Comparison of ENCODE assay signal across 1 cellular context in the genomic region with DNA sequence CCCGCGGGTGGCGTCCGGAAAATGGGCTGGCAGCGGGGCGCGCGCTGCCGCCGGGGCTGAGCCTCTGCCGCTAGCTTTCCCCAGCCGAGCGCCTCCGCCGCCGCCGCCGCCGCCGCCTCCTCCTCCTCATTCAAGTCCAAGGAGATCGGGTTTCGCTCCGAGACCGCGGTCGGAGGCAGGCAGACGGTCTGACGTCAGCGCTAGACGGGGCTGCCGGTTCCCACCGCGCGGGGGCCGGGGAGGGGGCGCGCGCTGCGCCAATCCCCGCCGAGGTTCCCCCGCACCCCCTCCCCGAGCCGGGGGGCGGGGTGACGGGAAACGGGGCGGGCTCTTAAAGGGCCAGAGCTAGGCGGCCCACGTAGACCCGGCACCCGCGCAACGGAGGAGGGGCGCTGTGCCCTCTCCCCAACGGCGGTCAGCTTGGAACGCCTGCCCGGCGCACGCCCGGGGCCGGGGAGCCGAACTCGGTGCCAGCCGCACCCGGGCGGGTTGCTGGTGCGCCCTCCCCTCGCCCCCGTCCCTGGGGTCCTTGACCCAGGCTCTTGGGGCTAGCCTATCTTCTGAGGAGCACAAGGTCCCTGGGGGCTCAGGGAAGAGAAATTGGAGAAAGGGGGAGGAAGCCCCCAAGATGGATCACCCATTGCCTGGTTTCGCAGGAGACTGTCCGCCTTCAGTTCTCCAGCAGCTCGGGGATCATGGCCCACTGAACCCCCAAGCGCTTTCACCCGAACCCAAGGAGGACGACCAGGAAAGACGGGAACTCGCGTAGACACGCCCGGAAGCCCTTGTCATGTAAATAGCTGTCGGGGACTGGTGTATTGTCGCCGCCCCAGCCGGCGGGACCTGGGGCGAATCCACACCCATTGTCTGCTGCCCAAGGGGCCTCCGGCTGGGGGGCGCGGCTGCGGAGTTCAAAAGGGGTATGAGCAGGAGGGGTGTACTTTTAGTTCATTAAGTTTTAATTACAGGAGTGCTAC.
TF ChIP-seq lines count a peak whose summit lies in the region.

A gene with protein sequence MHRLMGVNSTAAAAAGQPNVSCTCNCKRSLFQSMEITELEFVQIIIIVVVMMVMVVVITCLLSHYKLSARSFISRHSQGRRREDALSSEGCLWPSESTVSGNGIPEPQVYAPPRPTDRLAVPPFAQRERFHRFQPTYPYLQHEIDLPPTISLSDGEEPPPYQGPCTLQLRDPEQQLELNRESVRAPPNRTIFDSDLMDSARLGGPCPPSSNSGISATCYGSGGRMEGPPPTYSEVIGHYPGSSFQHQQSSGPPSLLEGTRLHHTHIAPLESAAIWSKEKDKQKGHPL (minus strand): TSS at position 193 of the 977 bp plus-strand sequence. CDS start 433 bp downstream, outside the sequence.

TF ChIP-seq in WTC11, 78 proteins besides CTCF, POLR2A, EP300 and RAD21 (continued from another document and continues in another):
- TF ChIP-seq, protein P1, sequence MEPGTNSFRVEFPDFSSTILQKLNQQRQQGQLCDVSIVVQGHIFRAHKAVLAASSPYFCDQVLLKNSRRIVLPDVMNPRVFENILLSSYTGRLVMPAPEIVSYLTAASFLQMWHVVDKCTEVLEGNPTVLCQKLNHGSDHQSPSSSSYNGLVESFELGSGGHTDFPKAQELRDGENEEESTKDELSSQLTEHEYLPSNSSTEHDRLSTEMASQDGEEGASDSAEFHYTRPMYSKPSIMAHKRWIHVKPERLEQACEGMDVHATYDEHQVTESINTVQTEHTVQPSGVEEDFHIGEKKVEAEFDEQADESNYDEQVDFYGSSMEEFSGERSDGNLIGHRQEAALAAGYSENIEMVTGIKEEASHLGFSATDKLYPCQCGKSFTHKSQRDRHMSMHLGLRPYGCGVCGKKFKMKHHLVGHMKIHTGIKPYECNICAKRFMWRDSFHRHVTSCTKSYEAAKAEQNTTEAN (CRISPR knock-in tag; IDR thresholded peaks at IDR 0.05) = no peak
- TF ChIP-seq CREB1 (CRISPR knock-in tag; IDR thresholded peaks at IDR 0.05) (no peak; the same call in 1 of the 2 replicates), NFATC4 (CRISPR knock-in tag; IDR thresholded peaks at IDR 0.05) (no peak), GTF2I (CRISPR knock-in tag; conservative IDR thresholded peaks at IDR 0.05) (no peak), ZNF396 (CRISPR knock-in tag; IDR thresholded peaks at IDR 0.05; ENCODE audit: borderline replicate concordance) (no peak), RORB (CRISPR knock-in tag; IDR thresholded peaks at IDR 0.05) (no peak), CREM (CRISPR knock-in tag; IDR thresholded peaks at IDR 0.05) (peak; percentile 81; the same call in 1 of the 2 replicates), ETV6 (CRISPR knock-in tag; IDR thresholded peaks at IDR 0.05) (no peak), SMAD3 (CRISPR knock-in tag; IDR thresholded peaks at IDR 0.05; ENCODE audit: borderline replicate concordance) (no peak), TP53 (CRISPR knock-in tag; IDR thresholded peaks at IDR 0.05) (peak; percentile 72), NR2C2 (CRISPR knock-in tag; IDR thresholded peaks at IDR 0.05) (no peak), OVOL2 (CRISPR knock-in tag; IDR thresholded peaks at IDR 0.05; ENCODE audit: borderline replicate concordance) (no peak), GRHL2 (CRISPR knock-in tag; IDR thresholded peaks at IDR 0.05; ENCODE audit: insufficient replicate concordance, severe bottlenecking) (no peak)
- TF ChIP-seq, protein P2, sequence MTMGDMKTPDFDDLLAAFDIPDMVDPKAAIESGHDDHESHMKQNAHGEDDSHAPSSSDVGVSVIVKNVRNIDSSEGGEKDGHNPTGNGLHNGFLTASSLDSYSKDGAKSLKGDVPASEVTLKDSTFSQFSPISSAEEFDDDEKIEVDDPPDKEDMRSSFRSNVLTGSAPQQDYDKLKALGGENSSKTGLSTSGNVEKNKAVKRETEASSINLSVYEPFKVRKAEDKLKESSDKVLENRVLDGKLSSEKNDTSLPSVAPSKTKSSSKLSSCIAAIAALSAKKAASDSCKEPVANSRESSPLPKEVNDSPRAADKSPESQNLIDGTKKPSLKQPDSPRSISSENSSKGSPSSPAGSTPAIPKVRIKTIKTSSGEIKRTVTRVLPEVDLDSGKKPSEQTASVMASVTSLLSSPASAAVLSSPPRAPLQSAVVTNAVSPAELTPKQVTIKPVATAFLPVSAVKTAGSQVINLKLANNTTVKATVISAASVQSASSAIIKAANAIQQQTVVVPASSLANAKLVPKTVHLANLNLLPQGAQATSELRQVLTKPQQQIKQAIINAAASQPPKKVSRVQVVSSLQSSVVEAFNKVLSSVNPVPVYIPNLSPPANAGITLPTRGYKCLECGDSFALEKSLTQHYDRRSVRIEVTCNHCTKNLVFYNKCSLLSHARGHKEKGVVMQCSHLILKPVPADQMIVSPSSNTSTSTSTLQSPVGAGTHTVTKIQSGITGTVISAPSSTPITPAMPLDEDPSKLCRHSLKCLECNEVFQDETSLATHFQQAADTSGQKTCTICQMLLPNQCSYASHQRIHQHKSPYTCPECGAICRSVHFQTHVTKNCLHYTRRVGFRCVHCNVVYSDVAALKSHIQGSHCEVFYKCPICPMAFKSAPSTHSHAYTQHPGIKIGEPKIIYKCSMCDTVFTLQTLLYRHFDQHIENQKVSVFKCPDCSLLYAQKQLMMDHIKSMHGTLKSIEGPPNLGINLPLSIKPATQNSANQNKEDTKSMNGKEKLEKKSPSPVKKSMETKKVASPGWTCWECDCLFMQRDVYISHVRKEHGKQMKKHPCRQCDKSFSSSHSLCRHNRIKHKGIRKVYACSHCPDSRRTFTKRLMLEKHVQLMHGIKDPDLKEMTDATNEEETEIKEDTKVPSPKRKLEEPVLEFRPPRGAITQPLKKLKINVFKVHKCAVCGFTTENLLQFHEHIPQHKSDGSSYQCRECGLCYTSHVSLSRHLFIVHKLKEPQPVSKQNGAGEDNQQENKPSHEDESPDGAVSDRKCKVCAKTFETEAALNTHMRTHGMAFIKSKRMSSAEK (CRISPR knock-in tag; IDR thresholded peaks at IDR 0.05; ENCODE audit: borderline replicate concordance) = no peak
- TF ChIP-seq, protein P3, sequence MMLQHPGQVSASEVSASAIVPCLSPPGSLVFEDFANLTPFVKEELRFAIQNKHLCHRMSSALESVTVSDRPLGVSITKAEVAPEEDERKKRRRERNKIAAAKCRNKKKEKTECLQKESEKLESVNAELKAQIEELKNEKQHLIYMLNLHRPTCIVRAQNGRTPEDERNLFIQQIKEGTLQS (CRISPR knock-in tag; conservative IDR thresholded peaks at IDR 0.05) = no peak
- TF ChIP-seq, protein P4, sequence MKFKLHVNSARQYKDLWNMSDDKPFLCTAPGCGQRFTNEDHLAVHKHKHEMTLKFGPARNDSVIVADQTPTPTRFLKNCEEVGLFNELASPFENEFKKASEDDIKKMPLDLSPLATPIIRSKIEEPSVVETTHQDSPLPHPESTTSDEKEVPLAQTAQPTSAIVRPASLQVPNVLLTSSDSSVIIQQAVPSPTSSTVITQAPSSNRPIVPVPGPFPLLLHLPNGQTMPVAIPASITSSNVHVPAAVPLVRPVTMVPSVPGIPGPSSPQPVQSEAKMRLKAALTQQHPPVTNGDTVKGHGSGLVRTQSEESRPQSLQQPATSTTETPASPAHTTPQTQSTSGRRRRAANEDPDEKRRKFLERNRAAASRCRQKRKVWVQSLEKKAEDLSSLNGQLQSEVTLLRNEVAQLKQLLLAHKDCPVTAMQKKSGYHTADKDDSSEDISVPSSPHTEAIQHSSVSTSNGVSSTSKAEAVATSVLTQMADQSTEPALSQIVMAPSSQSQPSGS (CRISPR knock-in tag; IDR thresholded peaks at IDR 0.05; ENCODE audit: borderline replicate concordance, low read depth) = no peak
- TF ChIP-seq, protein P5, sequence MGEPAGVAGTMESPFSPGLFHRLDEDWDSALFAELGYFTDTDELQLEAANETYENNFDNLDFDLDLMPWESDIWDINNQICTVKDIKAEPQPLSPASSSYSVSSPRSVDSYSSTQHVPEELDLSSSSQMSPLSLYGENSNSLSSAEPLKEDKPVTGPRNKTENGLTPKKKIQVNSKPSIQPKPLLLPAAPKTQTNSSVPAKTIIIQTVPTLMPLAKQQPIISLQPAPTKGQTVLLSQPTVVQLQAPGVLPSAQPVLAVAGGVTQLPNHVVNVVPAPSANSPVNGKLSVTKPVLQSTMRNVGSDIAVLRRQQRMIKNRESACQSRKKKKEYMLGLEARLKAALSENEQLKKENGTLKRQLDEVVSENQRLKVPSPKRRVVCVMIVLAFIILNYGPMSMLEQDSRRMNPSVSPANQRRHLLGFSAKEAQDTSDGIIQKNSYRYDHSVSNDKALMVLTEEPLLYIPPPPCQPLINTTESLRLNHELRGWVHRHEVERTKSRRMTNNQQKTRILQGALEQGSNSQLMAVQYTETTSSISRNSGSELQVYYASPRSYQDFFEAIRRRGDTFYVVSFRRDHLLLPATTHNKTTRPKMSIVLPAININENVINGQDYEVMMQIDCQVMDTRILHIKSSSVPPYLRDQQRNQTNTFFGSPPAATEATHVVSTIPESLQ (CRISPR knock-in tag; IDR thresholded peaks at IDR 0.05) = no peak
- TF ChIP-seq, protein P6, sequence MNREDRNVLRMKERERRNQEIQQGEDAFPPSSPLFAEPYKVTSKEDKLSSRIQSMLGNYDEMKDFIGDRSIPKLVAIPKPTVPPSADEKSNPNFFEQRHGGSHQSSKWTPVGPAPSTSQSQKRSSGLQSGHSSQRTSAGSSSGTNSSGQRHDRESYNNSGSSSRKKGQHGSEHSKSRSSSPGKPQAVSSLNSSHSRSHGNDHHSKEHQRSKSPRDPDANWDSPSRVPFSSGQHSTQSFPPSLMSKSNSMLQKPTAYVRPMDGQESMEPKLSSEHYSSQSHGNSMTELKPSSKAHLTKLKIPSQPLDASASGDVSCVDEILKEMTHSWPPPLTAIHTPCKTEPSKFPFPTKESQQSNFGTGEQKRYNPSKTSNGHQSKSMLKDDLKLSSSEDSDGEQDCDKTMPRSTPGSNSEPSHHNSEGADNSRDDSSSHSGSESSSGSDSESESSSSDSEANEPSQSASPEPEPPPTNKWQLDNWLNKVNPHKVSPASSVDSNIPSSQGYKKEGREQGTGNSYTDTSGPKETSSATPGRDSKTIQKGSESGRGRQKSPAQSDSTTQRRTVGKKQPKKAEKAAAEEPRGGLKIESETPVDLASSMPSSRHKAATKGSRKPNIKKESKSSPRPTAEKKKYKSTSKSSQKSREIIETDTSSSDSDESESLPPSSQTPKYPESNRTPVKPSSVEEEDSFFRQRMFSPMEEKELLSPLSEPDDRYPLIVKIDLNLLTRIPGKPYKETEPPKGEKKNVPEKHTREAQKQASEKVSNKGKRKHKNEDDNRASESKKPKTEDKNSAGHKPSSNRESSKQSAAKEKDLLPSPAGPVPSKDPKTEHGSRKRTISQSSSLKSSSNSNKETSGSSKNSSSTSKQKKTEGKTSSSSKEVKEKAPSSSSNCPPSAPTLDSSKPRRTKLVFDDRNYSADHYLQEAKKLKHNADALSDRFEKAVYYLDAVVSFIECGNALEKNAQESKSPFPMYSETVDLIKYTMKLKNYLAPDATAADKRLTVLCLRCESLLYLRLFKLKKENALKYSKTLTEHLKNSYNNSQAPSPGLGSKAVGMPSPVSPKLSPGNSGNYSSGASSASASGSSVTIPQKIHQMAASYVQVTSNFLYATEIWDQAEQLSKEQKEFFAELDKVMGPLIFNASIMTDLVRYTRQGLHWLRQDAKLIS (CRISPR knock-in tag; IDR thresholded peaks at IDR 0.05; ENCODE audit: borderline replicate concordance) = no peak
- TF ChIP-seq, protein P7, sequence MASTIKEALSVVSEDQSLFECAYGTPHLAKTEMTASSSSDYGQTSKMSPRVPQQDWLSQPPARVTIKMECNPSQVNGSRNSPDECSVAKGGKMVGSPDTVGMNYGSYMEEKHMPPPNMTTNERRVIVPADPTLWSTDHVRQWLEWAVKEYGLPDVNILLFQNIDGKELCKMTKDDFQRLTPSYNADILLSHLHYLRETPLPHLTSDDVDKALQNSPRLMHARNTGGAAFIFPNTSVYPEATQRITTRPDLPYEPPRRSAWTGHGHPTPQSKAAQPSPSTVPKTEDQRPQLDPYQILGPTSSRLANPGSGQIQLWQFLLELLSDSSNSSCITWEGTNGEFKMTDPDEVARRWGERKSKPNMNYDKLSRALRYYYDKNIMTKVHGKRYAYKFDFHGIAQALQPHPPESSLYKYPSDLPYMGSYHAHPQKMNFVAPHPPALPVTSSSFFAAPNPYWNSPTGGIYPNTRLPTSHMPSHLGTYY (CRISPR knock-in tag; IDR thresholded peaks at IDR 0.05) = no peak
- TF ChIP-seq, protein P8, sequence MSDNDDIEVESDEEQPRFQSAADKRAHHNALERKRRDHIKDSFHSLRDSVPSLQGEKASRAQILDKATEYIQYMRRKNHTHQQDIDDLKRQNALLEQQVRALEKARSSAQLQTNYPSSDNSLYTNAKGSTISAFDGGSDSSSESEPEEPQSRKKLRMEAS (CRISPR knock-in tag; IDR thresholded peaks at IDR 0.05) = 0 out of 2 replicates have a peak, but pooled peaks have one; percentile 7
- TF ChIP-seq, protein P9, sequence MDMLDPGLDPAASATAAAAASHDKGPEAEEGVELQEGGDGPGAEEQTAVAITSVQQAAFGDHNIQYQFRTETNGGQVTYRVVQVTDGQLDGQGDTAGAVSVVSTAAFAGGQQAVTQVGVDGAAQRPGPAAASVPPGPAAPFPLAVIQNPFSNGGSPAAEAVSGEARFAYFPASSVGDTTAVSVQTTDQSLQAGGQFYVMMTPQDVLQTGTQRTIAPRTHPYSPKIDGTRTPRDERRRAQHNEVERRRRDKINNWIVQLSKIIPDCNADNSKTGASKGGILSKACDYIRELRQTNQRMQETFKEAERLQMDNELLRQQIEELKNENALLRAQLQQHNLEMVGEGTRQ (CRISPR knock-in tag; IDR thresholded peaks at IDR 0.05) = peak; percentile 48
- TF ChIP-seq, protein P10, sequence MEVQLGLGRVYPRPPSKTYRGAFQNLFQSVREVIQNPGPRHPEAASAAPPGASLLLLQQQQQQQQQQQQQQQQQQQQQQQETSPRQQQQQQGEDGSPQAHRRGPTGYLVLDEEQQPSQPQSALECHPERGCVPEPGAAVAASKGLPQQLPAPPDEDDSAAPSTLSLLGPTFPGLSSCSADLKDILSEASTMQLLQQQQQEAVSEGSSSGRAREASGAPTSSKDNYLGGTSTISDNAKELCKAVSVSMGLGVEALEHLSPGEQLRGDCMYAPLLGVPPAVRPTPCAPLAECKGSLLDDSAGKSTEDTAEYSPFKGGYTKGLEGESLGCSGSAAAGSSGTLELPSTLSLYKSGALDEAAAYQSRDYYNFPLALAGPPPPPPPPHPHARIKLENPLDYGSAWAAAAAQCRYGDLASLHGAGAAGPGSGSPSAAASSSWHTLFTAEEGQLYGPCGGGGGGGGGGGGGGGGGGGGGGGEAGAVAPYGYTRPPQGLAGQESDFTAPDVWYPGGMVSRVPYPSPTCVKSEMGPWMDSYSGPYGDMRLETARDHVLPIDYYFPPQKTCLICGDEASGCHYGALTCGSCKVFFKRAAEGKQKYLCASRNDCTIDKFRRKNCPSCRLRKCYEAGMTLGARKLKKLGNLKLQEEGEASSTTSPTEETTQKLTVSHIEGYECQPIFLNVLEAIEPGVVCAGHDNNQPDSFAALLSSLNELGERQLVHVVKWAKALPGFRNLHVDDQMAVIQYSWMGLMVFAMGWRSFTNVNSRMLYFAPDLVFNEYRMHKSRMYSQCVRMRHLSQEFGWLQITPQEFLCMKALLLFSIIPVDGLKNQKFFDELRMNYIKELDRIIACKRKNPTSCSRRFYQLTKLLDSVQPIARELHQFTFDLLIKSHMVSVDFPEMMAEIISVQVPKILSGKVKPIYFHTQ (CRISPR knock-in tag; IDR thresholded peaks at IDR 0.05) = no peak
